Comparison of ENCODE assay signal across 22 cellular contexts in the genomic region with DNA sequence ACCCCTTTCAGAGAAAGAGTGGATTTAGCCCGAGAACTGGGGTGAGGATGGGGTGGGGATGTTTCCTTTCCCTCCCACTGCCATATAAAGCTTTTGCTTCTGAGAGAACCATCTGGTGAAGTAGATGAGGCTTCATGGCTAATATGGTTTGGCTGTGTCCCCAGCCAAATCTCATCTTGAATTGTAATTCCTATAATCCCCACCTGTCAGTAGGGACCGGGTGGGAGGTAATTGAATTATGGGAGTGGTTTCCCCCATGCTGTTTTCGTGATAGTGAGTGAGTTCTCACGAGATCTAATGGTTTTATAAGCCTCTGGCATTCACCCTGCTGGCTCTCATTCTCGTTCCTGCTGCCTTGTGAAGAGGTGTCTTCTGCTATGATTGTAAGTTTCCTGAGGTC.
A peak's percentile ranks its signal among the peaks of the same experiment; 100 is the strongest.
DNase-seq lines count a peak whose midpoint lies in the region; ATAC-seq, FAIRE-seq and TF ChIP-seq lines count a peak whose summit lies in the region.
"Had no signal": no experiment of that assay in that cellular context is flagged by ENCODE, and none has a peak within 500 bp of the region (broad histone marks: within the 10 kb centered on the region; RNA-seq: fewer than 3 reads in every experiment).

No MANE protein-coding gene starts in this region.

- no peak overlapping the region for H3K4me3 ChIP-seq in K562
- H3K4me3 ChIP-seq in mesendoderm (ENCODE audit: low read length), result no peak overlapping the region
- H3K4me3 ChIP-seq: BLaER1 treated with 17β-estradiol and CSF1 and Interleukin-3, amounts not matched to agents 10 nM and 100 nM had no signal

- DNase-seq in DMS 273 (lab: John Stamatoyannopoulos, UW; ENCODE audit: unreplicated experiment), result peak; percentile 72
- DNase-seq in NCI-H2171 (lab: John Stamatoyannopoulos, UW), result peak; percentile 10
- DNase-seq in K562 (ENCODE audit: extremely low read depth in 1 of 4, low spot score in 3 of 4), result no peak
- DNase-seq in mesendoderm, result peak; percentile 48
- DNase-seq in HT-29 (ENCODE audit: low spot score), result no peak
- DNase-seq in GM03348 (ENCODE audit: low spot score), result no peak
- DNase-seq: CD8-positive, alpha-beta memory T cell; GF-D8; KBM-7; MV-4-11; NCI-H1417 treated with DMSO at 0.1 percent for 48 hours; NCI-H2029 treated with DMSO at 0.1 percent for 48 hours; NCI-H526; OCI-M1; RPMI8226 had no signal

- in situ Hi-C loops in K562 (cut with MboI), result no loop called here

- TF ChIP-seq CTCF in K562 (IDR thresholded peaks at IDR 0.05 in 2 of 3, conservative IDR thresholded peaks at IDR 0.05 in 1 of 3; ENCODE audit: insufficient read depth in 2 of 3, low read depth in 1 of 3, low read length in 3 of 3), result no peak

- H3K4ac ChIP-seq in mesendoderm (ENCODE audit: low read depth, low read length), result no peak overlapping the region

- intact Hi-C loops in K562 (cut with micrococcal nuclease), result no loop called here

- no peaks in the 10 kb centered on the region for H3K27me3 ChIP-seq in K562 (ENCODE audit: control insufficient read depth in 2 of 2, insufficient read depth in 2 of 2, low read length in 2 of 2)
- H3K27me3 ChIP-seq in mesendoderm (ENCODE audit: insufficient read depth, low read length, poor library complexity), result no peaks in the 10 kb centered on the region
- H3K27me3 ChIP-seq: BLaER1 treated with 17β-estradiol and CSF1 and Interleukin-3, amounts not matched to agents 10 nM and 100 nM had no signal

- H3K79me2 ChIP-seq in K562 (ENCODE audit: control insufficient read depth, insufficient read depth, low read length) (no peaks in the 10 kb centered on the region), mesendoderm (ENCODE audit: control insufficient read depth, insufficient read depth, low read length) (no peaks in the 10 kb centered on the region)

- H2BK15ac ChIP-seq in mesendoderm (replicated peaks; ENCODE audit: low read depth), result no peak overlapping the region

- H2AFZ ChIP-seq in K562 (ENCODE audit: low read depth, low read length), result 0 out of 2 replicates have a peak overlapping the region, but pooled peaks have one; percentile 9

- TF ChIP-seq EP300 in K562 (IDR thresholded peaks at IDR 0.05; ENCODE audit: low read length), result no peak

- no peak for TF ChIP-seq RAD21 in K562 (CRISPR knock-in tag; conservative IDR thresholded peaks at IDR 0.05 in 1 of 2, IDR thresholded peaks at IDR 0.05 in 1 of 2)

- no peak overlapping the region for H2BK5ac ChIP-seq in mesendoderm (ENCODE audit: low read length)

- H3K27ac ChIP-seq in K562 (ENCODE audit: extremely low read depth, low read depth, low read length) (no peak overlapping the region), mesendoderm (ENCODE audit: low read depth, low read length) (no peak overlapping the region)
- H3K27ac ChIP-seq: BLaER1 treated with 17β-estradiol and CSF1 and Interleukin-3, amounts not matched to agents 10 nM and 100 nM had no signal

- no TSS peak for BruUV-seq in K562 (replicated peaks; lab: Mats Ljungman, UMichigan)

- H3K4me1 ChIP-seq in K562 (replicated peaks in 1 of 2; ENCODE audit: control insufficient read depth in 2 of 2, insufficient read depth in 2 of 2, low read length in 2 of 2) (no peaks in the 10 kb centered on the region; a peak in 1 of 5 replicates), mesendoderm (ENCODE audit: control insufficient read depth, low read depth, low read length) (peaks cover 4% of the 10 kb centered on the region)
- H3K4me1 ChIP-seq: BLaER1 treated with 17β-estradiol and CSF1 and Interleukin-3, amounts not matched to agents 10 nM and 100 nM had no signal

- POLR2A ChIA-PET in K562 (lab: Yijun Ruan, JAX), result no interaction called here

- no peak overlapping the region for H4K8ac ChIP-seq in mesendoderm (ENCODE audit: low read depth, low read length)

- no peak for FAIRE-seq in K562 (lab: Jason Lieb, UNC)
- FAIRE-seq: A204.1, D721Med, GM12892, H54 had no signal

- H3K9ac ChIP-seq in K562 (ENCODE audit: insufficient read depth in 1 of 2, low read depth in 2 of 2, low read length in 2 of 2) (no peak overlapping the region), mesendoderm (ENCODE audit: low read length) (no peak overlapping the region)
- H3K9ac ChIP-seq: BLaER1 treated with 17β-estradiol and CSF1 and Interleukin-3, amounts not matched to agents 10 nM and 100 nM had no signal

- no peaks in the 10 kb centered on the region for H4K20me1 ChIP-seq in K562 (replicated peaks; ENCODE audit: control insufficient read depth, insufficient read depth, low read length)
- H4K20me1 ChIP-seq: BLaER1 treated with 17β-estradiol and CSF1 and Interleukin-3, amounts not matched to agents 10 nM and 100 nM had no signal

- H3K4me2 ChIP-seq in K562 (ENCODE audit: insufficient read depth, low read length) (no peak overlapping the region), mesendoderm (ENCODE audit: low read length) (no peak overlapping the region)
- H3K4me2 ChIP-seq: BLaER1 treated with 17β-estradiol and CSF1 and Interleukin-3, amounts not matched to agents 10 nM and 100 nM had no signal

- H4K5ac ChIP-seq in mesendoderm (ENCODE audit: low read length), result no peak overlapping the region

- no peak overlapping the region for H3K18ac ChIP-seq in mesendoderm (ENCODE audit: low read length)

- H3K36me3 ChIP-seq in K562 (ENCODE audit: control insufficient read depth, insufficient read depth, low read length) (no peaks in the 10 kb centered on the region), mesendoderm (ENCODE audit: control insufficient read depth, insufficient read depth, low read length) (no peaks in the 10 kb centered on the region)
- H3K36me3 ChIP-seq: BLaER1 treated with 17β-estradiol and CSF1 and Interleukin-3, amounts not matched to agents 10 nM and 100 nM had no signal

- no peak overlapping the region for H3K56ac ChIP-seq in mesendoderm (ENCODE audit: low read length)

- TF ChIP-seq POLR2A in K562 (conservative IDR thresholded peaks at IDR 0.05), result no peak

- H3K79me1 ChIP-seq in mesendoderm (ENCODE audit: low read length), result no peaks in the 10 kb centered on the region

- CTCF ChIA-PET in K562 (lab: Yijun Ruan, JAX; ENCODE audit: low intra/inter-chr PET ratio), result no interaction called here

- H2BK120ac ChIP-seq in mesendoderm (ENCODE audit: low read depth, low read length), result no peak overlapping the region

- H3K9me1 ChIP-seq in K562 (ENCODE audit: control insufficient read depth, insufficient read depth, low read length), result no peaks in the 10 kb centered on the region

- ATAC-seq in K562, result peak; percentile 28
- ATAC-seq in GM19452 (IDR thresholded peaks at IDR 0.05; ENCODE audit: unreplicated experiment), result no peak
- ATAC-seq in HG03097 (IDR thresholded peaks at IDR 0.05; ENCODE audit: low FRiP score, unreplicated experiment), result no peak

- H3K23ac ChIP-seq in mesendoderm (ENCODE audit: low read length), result no peak overlapping the region

- H3K9me3 ChIP-seq in K562 (replicated peaks; ENCODE audit: control insufficient read depth, insufficient read depth, low read depth, low read length), result no peaks in the 10 kb centered on the region
- H3K9me3 ChIP-seq: BLaER1 treated with 17β-estradiol and CSF1 and Interleukin-3, amounts not matched to agents 10 nM and 100 nM had no signal

- H2AK5ac ChIP-seq in mesendoderm (ENCODE audit: low read length), result no peak overlapping the region

- WGBS in K562 (ENCODE audit: insufficient coverage, low coverage, missing lambda C conversion rate), result 27% methylated on average over 5 of the region's 5 CpGs
- no CpG with 5 or more reads among the region's 5 CpGs for WGBS in mesendoderm (ENCODE audit: extremely low coverage, insufficient coverage, low lambda C conversion rate)

TF ChIP-seq in K562, 482 proteins besides CTCF, POLR2A, EP300 and RAD21 (continues in another document):
- TF ChIP-seq, protein P1, sequence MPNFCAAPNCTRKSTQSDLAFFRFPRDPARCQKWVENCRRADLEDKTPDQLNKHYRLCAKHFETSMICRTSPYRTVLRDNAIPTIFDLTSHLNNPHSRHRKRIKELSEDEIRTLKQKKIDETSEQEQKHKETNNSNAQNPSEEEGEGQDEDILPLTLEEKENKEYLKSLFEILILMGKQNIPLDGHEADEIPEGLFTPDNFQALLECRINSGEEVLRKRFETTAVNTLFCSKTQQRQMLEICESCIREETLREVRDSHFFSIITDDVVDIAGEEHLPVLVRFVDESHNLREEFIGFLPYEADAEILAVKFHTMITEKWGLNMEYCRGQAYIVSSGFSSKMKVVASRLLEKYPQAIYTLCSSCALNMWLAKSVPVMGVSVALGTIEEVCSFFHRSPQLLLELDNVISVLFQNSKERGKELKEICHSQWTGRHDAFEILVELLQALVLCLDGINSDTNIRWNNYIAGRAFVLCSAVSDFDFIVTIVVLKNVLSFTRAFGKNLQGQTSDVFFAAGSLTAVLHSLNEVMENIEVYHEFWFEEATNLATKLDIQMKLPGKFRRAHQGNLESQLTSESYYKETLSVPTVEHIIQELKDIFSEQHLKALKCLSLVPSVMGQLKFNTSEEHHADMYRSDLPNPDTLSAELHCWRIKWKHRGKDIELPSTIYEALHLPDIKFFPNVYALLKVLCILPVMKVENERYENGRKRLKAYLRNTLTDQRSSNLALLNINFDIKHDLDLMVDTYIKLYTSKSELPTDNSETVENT (CRISPR knock-in tag; IDR thresholded peaks at IDR 0.05), result no peak
- TF ChIP-seq ZNF436 (CRISPR knock-in tag; IDR thresholded peaks at IDR 0.05), result no peak
- TF ChIP-seq, protein P2, sequence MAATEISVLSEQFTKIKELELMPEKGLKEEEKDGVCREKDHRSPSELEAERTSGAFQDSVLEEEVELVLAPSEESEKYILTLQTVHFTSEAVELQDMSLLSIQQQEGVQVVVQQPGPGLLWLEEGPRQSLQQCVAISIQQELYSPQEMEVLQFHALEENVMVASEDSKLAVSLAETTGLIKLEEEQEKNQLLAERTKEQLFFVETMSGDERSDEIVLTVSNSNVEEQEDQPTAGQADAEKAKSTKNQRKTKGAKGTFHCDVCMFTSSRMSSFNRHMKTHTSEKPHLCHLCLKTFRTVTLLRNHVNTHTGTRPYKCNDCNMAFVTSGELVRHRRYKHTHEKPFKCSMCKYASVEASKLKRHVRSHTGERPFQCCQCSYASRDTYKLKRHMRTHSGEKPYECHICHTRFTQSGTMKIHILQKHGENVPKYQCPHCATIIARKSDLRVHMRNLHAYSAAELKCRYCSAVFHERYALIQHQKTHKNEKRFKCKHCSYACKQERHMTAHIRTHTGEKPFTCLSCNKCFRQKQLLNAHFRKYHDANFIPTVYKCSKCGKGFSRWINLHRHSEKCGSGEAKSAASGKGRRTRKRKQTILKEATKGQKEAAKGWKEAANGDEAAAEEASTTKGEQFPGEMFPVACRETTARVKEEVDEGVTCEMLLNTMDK (IDR thresholded peaks at IDR 0.05; ENCODE audit: borderline replicate concordance, insufficient read depth, low read depth, low read length, poor library complexity, severe bottlenecking), result no peak
- no peak for TF ChIP-seq HOXB6 (CRISPR knock-in tag; IDR thresholded peaks at IDR 0.05; ENCODE audit: borderline replicate concordance)
- no peak for TF ChIP-seq CBX5 (IDR thresholded peaks at IDR 0.05; ENCODE audit: borderline replicate concordance, low read depth)

Comparison
In these comparisons a context has a peak if more than half of its experiments do, and no peak if none do; other contexts are left out.
1. DNase-seq: peak in DMS 273 (single experiment), NCI-H2171 (single experiment) and mesendoderm (single experiment); none in K562 (0 of 4), HT-29 (single experiment) and GM03348 (single experiment).